In the genomic region with DNA sequence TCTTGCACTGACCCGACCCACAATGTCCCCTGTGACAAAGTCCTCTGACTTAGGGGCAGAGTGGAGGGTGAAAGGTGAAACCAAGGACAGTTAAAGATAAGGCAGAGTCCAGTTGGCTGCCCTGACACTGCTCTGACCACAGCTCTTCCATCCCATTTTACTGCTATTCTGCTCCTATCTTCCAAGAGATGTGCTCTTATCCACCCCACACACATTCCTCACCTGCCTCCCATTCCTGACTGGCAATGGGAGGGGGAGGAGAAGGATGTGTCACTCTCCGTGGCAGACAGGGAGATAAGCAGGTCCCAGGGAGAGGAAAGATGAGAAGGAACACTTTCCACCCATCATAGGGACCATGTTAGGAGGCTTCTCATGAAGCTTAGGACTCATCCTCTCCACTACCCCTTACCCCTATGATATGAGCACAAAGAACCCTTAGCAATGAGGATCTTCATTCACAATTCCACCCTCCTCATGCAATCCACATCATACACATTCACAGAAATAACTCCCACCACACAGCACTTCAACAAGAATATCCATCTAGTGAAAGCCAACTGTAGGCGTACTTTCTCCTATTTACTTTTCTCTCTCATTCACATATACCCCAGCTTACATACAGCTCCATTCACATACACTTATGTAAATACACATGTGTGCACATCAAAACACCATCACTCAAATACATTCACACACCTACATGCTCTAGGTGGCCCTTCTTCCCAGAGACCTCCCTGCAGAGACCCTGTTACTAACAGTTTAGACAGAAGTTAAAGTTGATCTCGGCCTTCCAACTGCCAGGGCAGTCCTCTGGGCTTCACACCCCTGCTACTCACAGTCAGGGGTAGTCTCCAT, we compare ENCODE assay signal across 2 cellular contexts.
TF ChIP-seq lines count a peak whose summit lies in the region.

No MANE protein-coding gene starts in this region.

TF ChIP-seq in SK-N-SH, 30 proteins besides CTCF, POLR2A, EP300 and RAD21 (continued from another document):
- TF ChIP-seq, protein P1, sequence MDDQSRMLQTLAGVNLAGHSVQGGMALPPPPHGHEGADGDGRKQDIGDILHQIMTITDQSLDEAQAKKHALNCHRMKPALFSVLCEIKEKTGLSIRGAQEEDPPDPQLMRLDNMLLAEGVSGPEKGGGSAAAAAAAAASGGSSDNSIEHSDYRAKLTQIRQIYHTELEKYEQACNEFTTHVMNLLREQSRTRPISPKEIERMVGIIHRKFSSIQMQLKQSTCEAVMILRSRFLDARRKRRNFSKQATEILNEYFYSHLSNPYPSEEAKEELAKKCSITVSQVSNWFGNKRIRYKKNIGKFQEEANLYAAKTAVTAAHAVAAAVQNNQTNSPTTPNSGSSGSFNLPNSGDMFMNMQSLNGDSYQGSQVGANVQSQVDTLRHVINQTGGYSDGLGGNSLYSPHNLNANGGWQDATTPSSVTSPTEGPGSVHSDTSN (IDR thresholded peaks at IDR 0.05): peak; percentile 29; the same call in 1 of the 2 replicates

TF ChIP-seq in SK-N-SH treated with all-trans-retinoic acid at 6 μM for 48 hours, 23 proteins besides CTCF, POLR2A, EP300 and RAD21 (continued from another document):
- TF ChIP-seq, protein P2, sequence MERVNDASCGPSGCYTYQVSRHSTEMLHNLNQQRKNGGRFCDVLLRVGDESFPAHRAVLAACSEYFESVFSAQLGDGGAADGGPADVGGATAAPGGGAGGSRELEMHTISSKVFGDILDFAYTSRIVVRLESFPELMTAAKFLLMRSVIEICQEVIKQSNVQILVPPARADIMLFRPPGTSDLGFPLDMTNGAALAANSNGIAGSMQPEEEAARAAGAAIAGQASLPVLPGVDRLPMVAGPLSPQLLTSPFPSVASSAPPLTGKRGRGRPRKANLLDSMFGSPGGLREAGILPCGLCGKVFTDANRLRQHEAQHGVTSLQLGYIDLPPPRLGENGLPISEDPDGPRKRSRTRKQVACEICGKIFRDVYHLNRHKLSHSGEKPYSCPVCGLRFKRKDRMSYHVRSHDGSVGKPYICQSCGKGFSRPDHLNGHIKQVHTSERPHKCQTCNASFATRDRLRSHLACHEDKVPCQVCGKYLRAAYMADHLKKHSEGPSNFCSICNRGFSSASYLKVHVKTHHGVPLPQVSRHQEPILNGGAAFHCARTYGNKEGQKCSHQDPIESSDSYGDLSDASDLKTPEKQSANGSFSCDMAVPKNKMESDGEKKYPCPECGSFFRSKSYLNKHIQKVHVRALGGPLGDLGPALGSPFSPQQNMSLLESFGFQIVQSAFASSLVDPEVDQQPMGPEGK (CRISPR knock-in tag; IDR thresholded peaks at IDR 0.05; ENCODE audit: borderline replicate concordance): no peak
- TF ChIP-seq ZFP30 (CRISPR knock-in tag; IDR thresholded peaks at IDR 0.05) (no peak), ZNF565 (CRISPR knock-in tag; conservative IDR thresholded peaks at IDR 0.05; ENCODE audit: low read depth) (no peak), ZNF8 (CRISPR knock-in tag; IDR thresholded peaks at IDR 0.05) (no peak), POU6F1 (CRISPR knock-in tag; IDR thresholded peaks at IDR 0.05; ENCODE audit: borderline replicate concordance, low read depth) (no peak), ISL1 (CRISPR knock-in tag; IDR thresholded peaks at IDR 0.05) (no peak), TCF4 (CRISPR knock-in tag; IDR thresholded peaks at IDR 0.05; ENCODE audit: borderline replicate concordance) (no peak), ESRRG (CRISPR knock-in tag; IDR thresholded peaks at IDR 0.05) (no peak), PPARA (CRISPR knock-in tag; IDR thresholded peaks at IDR 0.05; ENCODE audit: borderline replicate concordance) (no peak), CSDC2 (CRISPR knock-in tag; IDR thresholded peaks at IDR 0.05) (no peak)
